Comparison of ENCODE assay signal across 8 cellular contexts in the genomic region with DNA sequence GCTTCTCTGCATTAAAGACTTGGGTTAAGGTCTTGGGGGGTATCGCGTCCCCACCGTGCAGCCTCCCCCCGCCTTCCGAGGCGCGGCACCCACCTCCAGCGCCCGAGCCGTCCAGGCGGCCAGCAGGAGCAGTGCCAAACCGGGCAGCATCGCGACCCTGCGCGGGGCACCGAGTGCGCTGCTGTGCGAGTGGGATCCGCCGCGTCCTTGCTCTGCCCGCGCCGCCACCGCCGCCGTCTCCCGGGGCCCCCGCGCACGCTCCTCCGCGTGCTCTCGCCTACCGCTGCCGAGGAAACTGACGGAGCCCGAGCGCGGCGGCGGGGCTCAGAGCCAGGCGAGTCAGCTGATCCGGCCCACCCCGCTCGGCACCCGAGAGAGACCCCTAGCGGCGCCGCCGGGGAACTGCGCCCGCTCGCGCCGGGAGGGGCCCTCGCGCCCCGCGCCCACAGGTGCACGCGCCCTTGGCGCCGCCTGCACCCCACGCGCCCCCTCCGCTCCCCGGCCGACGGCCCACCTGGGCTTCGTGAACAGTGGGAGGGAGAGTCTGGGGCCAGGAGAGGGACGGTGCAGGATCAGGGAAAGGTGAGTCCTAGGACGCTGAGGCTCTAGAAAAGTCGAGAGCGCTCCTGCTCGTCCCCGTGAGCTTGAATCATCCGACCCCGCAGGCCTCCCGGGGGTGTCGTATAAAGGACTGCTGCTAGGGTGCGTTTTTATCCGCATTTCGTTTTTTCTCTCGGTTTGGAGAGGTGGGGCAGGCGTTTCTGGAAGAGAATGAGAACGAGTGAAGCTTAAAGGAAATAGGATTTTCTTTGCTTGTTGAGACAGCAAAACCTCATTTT. TPM values are rescaled to one million over a fixed set of nuclear protein-coding genes. Genes with fewer than 3 reads are reported as not detected.
DNase-seq lines count a peak whose midpoint lies in the region; ATAC-seq and TF ChIP-seq lines count a peak whose summit lies in the region.

A gene (minus strand): TSS at position 300 of the 839 bp plus-strand sequence. CDS start 150 bp downstream, at position 150.

- H3K27me3 ChIP-seq in kidney epithelial cell (ENCODE audit: control insufficient read depth, insufficient read depth, low read length) = no peaks in the 10 kb centered on the region

- H3K36me3 ChIP-seq in kidney epithelial cell (ENCODE audit: control insufficient read depth, insufficient read depth, low read length) = no peaks in the 10 kb centered on the region

- peak within 1 kb of the TSS; percentile 95 for H3K4me3 ChIP-seq in kidney epithelial cell (ENCODE audit: low read depth, low read length)

- peak; percentile 41 for TF ChIP-seq CTCF in kidney epithelial cell (IDR thresholded peaks at IDR 0.05; ENCODE audit: insufficient read depth, low read length, poor library complexity, severe bottlenecking)

- peak; percentile 72 for ATAC-seq in HG02973 (IDR thresholded peaks at IDR 0.05; ENCODE audit: unreplicated experiment)

- DNase-seq in NCI-H524 (lab: John Stamatoyannopoulos, UW) (peak; percentile 66 to 85), NCI-H524 treated with DMSO at 0.1 percent for 48 hours (lab: John Stamatoyannopoulos, UW) (no peak), NCI-H2107 (lab: John Stamatoyannopoulos, UW) (peak; percentile 87), cerebellum (ENCODE audit: low spot score) (peak; percentile 93), kidney epithelial cell (ENCODE audit: low read depth) (no peak)
- DNase-seq in activated CD4-positive, alpha-beta T cell treated with anti-CD3 and anti-CD28 coated beads for 1 hour = peak; percentile 83
- DNase-seq in stimulated activated CD4-positive, alpha-beta T cell treated with anti-CD3 and anti-CD28 coated beads, Interleukin-15, amount 100 ng/mL, for 24 hours = peak; percentile 88

RNA-seq across cellular contexts. Expression of the gene that starts here (rescaled TPM):
- total RNA-seq in cerebellum (407 TPM), kidney epithelial cell (620 and 624 TPM in 2 replicates)

Comparison
In these comparisons a context has a peak if more than half of its experiments do, and no peak if none do; other contexts are left out.
1. DNase-seq: peak in NCI-H524 (2 of 2), NCI-H2107 (single experiment), activated CD4-positive, alpha-beta T cell treated with anti-CD3 and anti-CD28 coated beads for 1 hour (single experiment), cerebellum (single experiment) and stimulated activated CD4-positive, alpha-beta T cell treated with anti-CD3 and anti-CD28 coated beads, Interleukin-15, amount 100 ng/mL, for 24 hours (single experiment); none in NCI-H524 treated with DMSO at 0.1 percent for 48 hours (single experiment) and kidney epithelial cell (single experiment).